ENCODE assay signal across 10 cellular contexts in the genomic region with DNA sequence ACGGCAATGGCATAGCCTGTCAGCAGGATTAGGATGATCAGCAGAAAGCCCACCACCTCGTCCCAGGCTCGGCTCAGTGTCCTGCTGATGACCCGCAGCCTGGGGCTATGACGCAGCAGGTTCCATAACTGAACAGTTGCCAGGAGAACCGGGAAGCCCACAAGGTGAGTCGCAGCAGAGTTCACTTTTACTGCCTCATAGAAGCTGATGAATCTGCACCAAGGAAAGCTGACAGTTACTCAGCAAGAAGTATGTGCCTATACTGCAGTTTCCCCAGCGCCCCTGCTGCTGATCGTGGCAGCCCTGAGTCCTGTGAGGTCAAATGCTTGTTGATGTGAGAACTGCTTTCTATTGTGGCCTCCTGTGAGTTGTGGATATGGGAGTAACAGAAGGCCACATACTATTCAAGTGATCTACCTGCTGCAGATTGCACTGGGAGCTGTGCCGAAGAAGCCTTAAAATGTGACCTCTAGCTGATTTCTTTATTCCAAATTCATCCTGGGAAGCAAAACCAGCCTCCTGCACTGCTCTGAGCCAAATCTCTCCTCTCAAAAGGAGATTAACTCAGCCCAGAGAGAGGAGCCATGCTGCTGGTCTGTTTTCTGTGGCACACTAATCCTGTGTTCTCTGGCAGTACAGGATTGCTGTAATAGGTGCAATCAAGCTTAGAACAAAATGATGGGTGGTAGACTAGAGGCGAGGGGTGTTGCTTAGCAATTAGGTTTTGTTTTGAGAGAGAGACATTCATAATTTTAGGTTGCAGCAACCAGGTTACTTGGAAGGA. TPM values are rescaled to one million over a fixed set of nuclear protein-coding genes. Genes with fewer than 3 reads are reported as not detected.
A peak's percentile ranks its signal among the peaks of the same experiment; 100 is the strongest.
DNase-seq lines count a peak whose midpoint lies in the region; ATAC-seq and TF ChIP-seq lines count a peak whose summit lies in the region.
"Had no signal": no experiment of that assay in that cellular context is flagged by ENCODE, and none has a peak within 500 bp of the region (broad histone marks: within the 10 kb centered on the region; RNA-seq: fewer than 3 reads in every experiment).

No MANE protein-coding gene starts in this region.

- no peak for DNase-seq in CD4-positive, CD25-positive, alpha-beta regulatory T cell
- DNase-seq in IMR-90, result peak; percentile 79
- DNase-seq in cerebellar cortex (ENCODE audit: low spot score), result peak; percentile 42
- DNase-seq in natural killer cell treated with Interleukin-12 subunit alpha and Interleukin-12 subunit beta and Interleukin-15 and Interleukin-18, amount 100 ng/mL, for 72 hours (ENCODE audit: low spot score), result no peak
- DNase-seq in activated CD4-positive, alpha-beta T cell treated with anti-CD3 and anti-CD28 coated beads for 1 hour, result no peak
- DNase-seq: adrenal gland, Karpas-422 had no signal

- peaks cover 49% of the 10 kb centered on the region for H4K20me1 ChIP-seq in IMR-90 (ENCODE audit: insufficient read depth, low read length)

- H3K36me3 ChIP-seq in CD4-positive, CD25-positive, alpha-beta regulatory T cell (ENCODE audit: control insufficient read depth, insufficient read depth, low read length), result peaks cover 36% of the 10 kb centered on the region
- peaks cover 16% of the 10 kb centered on the region for H3K36me3 ChIP-seq in IMR-90 (ENCODE audit: control insufficient read depth, insufficient read depth, low read length)

- H2BK120ac ChIP-seq in IMR-90 (ENCODE audit: low read depth, low read length), result no peak overlapping the region

- 43% methylated on average over 5 of the region's 11 CpGs; no CpG with 5 or more reads in 1 of the 2 experiments for WGBS in IMR-90 (ENCODE audit: extremely low coverage in 2 of 2, insufficient read length in 1 of 2), 2 experiments

- no peak overlapping the region for H3K18ac ChIP-seq in IMR-90 (ENCODE audit: low read depth, low read length)

- no peak overlapping the region for H4K5ac ChIP-seq in IMR-90 (ENCODE audit: low read depth, low read length)

- no peak overlapping the region for H3K4me3 ChIP-seq in CD4-positive, CD25-positive, alpha-beta regulatory T cell (ENCODE audit: low read depth, low read length)
- H3K4me3 ChIP-seq in IMR-90 (ENCODE audit: insufficient read depth, low read depth, low read length), result no peak overlapping the region
- H3K4me3 ChIP-seq: adrenal gland had no signal

- POLR2A ChIA-PET in IMR-90 (lab: Charles Lee; ENCODE audit: unreplicated experiment), result no interaction called here

- no peak overlapping the region for H4K91ac ChIP-seq in IMR-90 (ENCODE audit: insufficient read depth, low read depth, low read length)

- H3K27ac ChIP-seq in CD4-positive, CD25-positive, alpha-beta regulatory T cell (ENCODE audit: insufficient read depth, low read length, poor library complexity, severe bottlenecking), result no peak overlapping the region
- H3K27ac ChIP-seq in IMR-90 (ENCODE audit: insufficient read depth, low read length), result no peak overlapping the region

- peaks cover 6 to 11% (median 6%) of the 10 kb centered on the region in 4 donors for H3K4me1 Mint-ChIP-seq in CD4-positive, CD25-positive, alpha-beta regulatory T cell
- peaks cover 0 to 4% of the 10 kb centered on the region in 2 donors for H3K4me1 Mint-ChIP-seq in natural killer cell treated with Interleukin-12 subunit alpha and Interleukin-12 subunit beta and Interleukin-15 and Interleukin-18, amount 100 ng/mL, for 72 hours (ENCODE audit: low read depth in 2 of 2)

- no peaks in the 10 kb centered on the region for H3K4me1 ChIP-seq in CD4-positive, CD25-positive, alpha-beta regulatory T cell (ENCODE audit: control insufficient read depth, insufficient read depth, low read length, poor library complexity, severe bottlenecking)
- H3K4me1 ChIP-seq in IMR-90 (ENCODE audit: control insufficient read depth, insufficient read depth, low read length), result peaks cover 6% of the 10 kb centered on the region

- H3K9ac ChIP-seq in IMR-90 (ENCODE audit: low read depth, low read length), result no peak overlapping the region

- no peak overlapping the region for H4K8ac ChIP-seq in IMR-90 (ENCODE audit: low read depth in 2 of 2, low read length in 2 of 2)

- no peak overlapping the region for H2BK15ac ChIP-seq in IMR-90 (ENCODE audit: low read depth, low read length)

- no peaks in the 10 kb centered on the region for H3K9me3 Mint-ChIP-seq in CD4-positive, CD25-positive, alpha-beta regulatory T cell
- no peaks in the 10 kb centered on the region for H3K9me3 Mint-ChIP-seq in natural killer cell treated with Interleukin-12 subunit alpha and Interleukin-12 subunit beta and Interleukin-15 and Interleukin-18, amount 100 ng/mL, for 72 hours

- peaks cover 5% of the 10 kb centered on the region for H3K27me3 Mint-ChIP-seq in CD4-positive, CD25-positive, alpha-beta regulatory T cell
- no peaks in the 10 kb centered on the region for H3K27me3 Mint-ChIP-seq in natural killer cell treated with Interleukin-12 subunit alpha and Interleukin-12 subunit beta and Interleukin-15 and Interleukin-18, amount 100 ng/mL, for 72 hours

- TF ChIP-seq POLR2A in IMR-90 (IDR thresholded peaks at IDR 0.05; ENCODE audit: low read depth, low read length), result no peak

- intact Hi-C loops in IMR-90 (cut with micrococcal nuclease), result no loop called here

- dilution Hi-C loops in IMR-90 (cut with HindIII; ENCODE audit: low sequenced_read_pairs, unreplicated experiment), result no loop called here

- peaks cover 12% of the 10 kb centered on the region; the same call in 1 of the 2 replicates for H3K9me1 ChIP-seq in IMR-90 (ENCODE audit: insufficient read depth, low read length)

- no peaks in the 10 kb centered on the region for H3K9me3 ChIP-seq in CD4-positive, CD25-positive, alpha-beta regulatory T cell (ENCODE audit: control insufficient read depth in 2 of 2, low read length in 2 of 2)
- no peaks in the 10 kb centered on the region for H3K9me3 ChIP-seq in IMR-90 (ENCODE audit: control insufficient read depth, insufficient read depth, low read length)
- H3K9me3 ChIP-seq: adrenal gland had no signal

- CTCF ChIA-PET in IMR-90 (lab: Yijun Ruan, JAX), result no interaction called here

- no peak overlapping the region for H3K14ac ChIP-seq in IMR-90 (replicated peaks; ENCODE audit: low read depth, low read length)

- peaks cover 15 to 58% of the 10 kb centered on the region in 2 experiments for H3K79me1 ChIP-seq in IMR-90 (ENCODE audit: low read depth in 1 of 2, low read length in 2 of 2)

- TF ChIP-seq RAD21 in IMR-90 (IDR thresholded peaks at IDR 0.05; ENCODE audit: low read length), result no peak

- no peak overlapping the region for H2AK5ac ChIP-seq in IMR-90 (ENCODE audit: low read depth, low read length)

- no peak overlapping the region for H3K4ac ChIP-seq in IMR-90 (ENCODE audit: low read depth, low read length)

- H3K27me3 ChIP-seq in CD4-positive, CD25-positive, alpha-beta regulatory T cell (ENCODE audit: control insufficient read depth, insufficient read depth, low read length), result no peaks in the 10 kb centered on the region
- H3K27me3 ChIP-seq in IMR-90 (ENCODE audit: control insufficient read depth, insufficient read depth, low read length), result no peaks in the 10 kb centered on the region
- H3K27me3 ChIP-seq: adrenal gland had no signal

- H3K27ac Mint-ChIP-seq in CD4-positive, CD25-positive, alpha-beta regulatory T cell, result peak overlapping the region; percentile 49 to 64 (median 53)
- H3K27ac Mint-ChIP-seq in natural killer cell treated with Interleukin-12 subunit alpha and Interleukin-12 subunit beta and Interleukin-15 and Interleukin-18, amount 100 ng/mL, for 72 hours, result peak overlapping the region; percentile 19 to 21

- H2BK20ac ChIP-seq in IMR-90 (ENCODE audit: low read depth, low read length), result no peak overlapping the region

- no peak for ATAC-seq in CD4-positive, CD25-positive, alpha-beta regulatory T cell (ENCODE audit: low read depth in 2 of 2)
- ATAC-seq in IMR-90 (ENCODE audit: low read depth) (no peak; the same call in 1 of the 2 replicates), HG03521 (IDR thresholded peaks at IDR 0.05; ENCODE audit: unreplicated experiment) (no peak), GM18498 (IDR thresholded peaks at IDR 0.05; ENCODE audit: unreplicated experiment) (no peak), HG02610 (IDR thresholded peaks at IDR 0.05; ENCODE audit: unreplicated experiment) (no peak)
- no peak for ATAC-seq in natural killer cell treated with Interleukin-12 subunit alpha and Interleukin-12 subunit beta and Interleukin-15 and Interleukin-18, amount 100 ng/mL, for 72 hours

- H3K23ac ChIP-seq in IMR-90 (ENCODE audit: low read depth, low read length), result 0 out of 2 replicates have a peak overlapping the region, but pooled peaks have one; percentile 16

- in situ Hi-C loops in IMR-90 (cut with MboI; ENCODE audit: low sequenced_read_pairs), result no loop called here

- no peak overlapping the region for H3K56ac ChIP-seq in IMR-90 (ENCODE audit: extremely low read depth, insufficient read depth, low read length)

- BruUV-seq in IMR-90 (replicated peaks; lab: Mats Ljungman, UMichigan), result no TSS peak

- peak overlapping the region; percentile 23 for H2AK9ac ChIP-seq in IMR-90 (replicated peaks; ENCODE audit: low read depth, low read length, poor library complexity)

- H2AFZ ChIP-seq in IMR-90 (replicated peaks; ENCODE audit: low read length, poor library complexity), result no peak overlapping the region

- H2BK5ac ChIP-seq in IMR-90 (ENCODE audit: low read depth, low read length, poor library complexity, severe bottlenecking), result no peak overlapping the region

- no peak overlapping the region for H3K4me3 Mint-ChIP-seq in CD4-positive, CD25-positive, alpha-beta regulatory T cell
- H3K4me3 Mint-ChIP-seq in natural killer cell treated with Interleukin-12 subunit alpha and Interleukin-12 subunit beta and Interleukin-15 and Interleukin-18, amount 100 ng/mL, for 72 hours, result no peak overlapping the region

- H3K4me2 ChIP-seq in IMR-90 (ENCODE audit: low read depth, low read length), result no peak overlapping the region

- TF ChIP-seq CTCF in IMR-90 (conservative IDR thresholded peaks at IDR 0.05; ENCODE audit: low read depth, low read length), result no peak

- H3K36me3 Mint-ChIP-seq in CD4-positive, CD25-positive, alpha-beta regulatory T cell, result peaks cover 5% of the 10 kb centered on the region
- H3K36me3 Mint-ChIP-seq in natural killer cell treated with Interleukin-12 subunit alpha and Interleukin-12 subunit beta and Interleukin-15 and Interleukin-18, amount 100 ng/mL, for 72 hours, result no peaks in the 10 kb centered on the region

RNA-seq across cellular contexts. Expression of a gene that starts 38.8 kb away (rescaled TPM):
- 346 TPM for total RNA-seq in CD4-positive, CD25-positive, alpha-beta regulatory T cell
- polyA plus RNA-seq in CD4-positive, CD25-positive, alpha-beta regulatory T cell, result 100 to 1,000 TPM; 151 to 252 (median 190) TPM
- total RNA-seq in IMR-90 (2012; rRNA removed), result 175 and 186 TPM in 2 replicates
- polyA plus RNA-seq in IMR-90 (2012; rRNA removed), result 122 and 134 TPM in 2 replicates
- 52.7 and 72.3 TPM in 2 replicates for polyA plus RNA-seq in IMR-90 (2012; cell fraction: cytosol; rRNA removed)
- polyA plus RNA-seq in IMR-90 (2012; cell fraction: nucleus; rRNA removed; ENCODE audit: low replicate concordance), result 112 and 358 TPM in 2 replicates
- total RNA-seq in natural killer cell treated with Interleukin-12 subunit alpha and Interleukin-12 subunit beta and Interleukin-15 and Interleukin-18, amount 100 ng/mL, for 72 hours, result 100 to 1,000 TPM; 169 to 181 TPM

RNA-seq across cellular contexts. Expression of a gene that starts 50.1 kb away (rescaled TPM):
- 21.6 TPM for total RNA-seq in CD4-positive, CD25-positive, alpha-beta regulatory T cell
- polyA plus RNA-seq in CD4-positive, CD25-positive, alpha-beta regulatory T cell, result 10 to 100 TPM; 13.3 to 15.5 (median 15.2) TPM
- total RNA-seq in IMR-90 (2012; rRNA removed), result 4.4 and 5.9 TPM in 2 replicates
- polyA plus RNA-seq in IMR-90 (2012; rRNA removed), result 5.8 and 6.0 TPM in 2 replicates
- 6.9 and 8.2 TPM in 2 replicates for polyA plus RNA-seq in IMR-90 (2012; cell fraction: cytosol; rRNA removed)
- 14.0 and 15.1 TPM in 2 replicates for polyA plus RNA-seq in IMR-90 (2012; cell fraction: nucleus; rRNA removed; ENCODE audit: low replicate concordance)
- total RNA-seq in natural killer cell treated with Interleukin-12 subunit alpha and Interleukin-12 subunit beta and Interleukin-15 and Interleukin-18, amount 100 ng/mL, for 72 hours, result 1 to 10 TPM; 2.8 to 5.8 TPM

Comparison
In these comparisons a context has a peak if more than half of its experiments do, and no peak if none do; other contexts are left out.
1. DNase-seq: peak in IMR-90 (single experiment) and cerebellar cortex (single experiment); none in CD4-positive, CD25-positive, alpha-beta regulatory T cell (0 of 3), natural killer cell treated with Interleukin-12 subunit alpha and Interleukin-12 subunit beta and Interleukin-15 and Interleukin-18, amount 100 ng/mL, for 72 hours (single experiment) and activated CD4-positive, alpha-beta T cell treated with anti-CD3 and anti-CD28 coated beads for 1 hour (single experiment).